In the genomic region with DNA sequence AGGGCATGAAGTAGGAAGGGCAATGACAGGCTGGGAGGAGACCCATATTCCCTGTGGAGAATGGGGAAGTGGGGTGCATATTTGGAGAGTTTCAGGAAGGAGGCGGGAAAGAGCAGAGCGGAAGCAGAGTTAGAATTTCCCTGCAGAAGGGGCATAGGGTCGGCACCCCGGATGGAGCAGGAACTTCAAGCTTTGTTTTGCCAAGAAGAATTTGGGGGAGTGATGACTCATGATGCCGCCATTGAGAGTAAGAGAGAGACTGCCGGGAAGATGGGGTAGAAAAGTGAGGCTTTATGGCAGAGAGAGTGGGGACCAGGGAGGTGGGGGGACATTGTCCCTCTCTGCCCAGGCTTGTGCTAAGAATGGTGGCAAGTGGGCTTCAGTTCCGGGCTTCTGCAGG, we compare ENCODE assay signal across 21 cellular contexts.
"Had no signal": no experiment of that assay in that cellular context is flagged by ENCODE, and none has a peak within 500 bp of the region (broad histone marks: within the 10 kb centered on the region; RNA-seq: fewer than 3 reads in every experiment).

No MANE protein-coding gene starts in this region.

- H3K36me3 Mint-ChIP-seq: activated naive CD4-positive, alpha-beta T cell treated with anti-CD3 and anti-CD28 coated beads, Interleukin-2, amount 50 U/mL, for 72 hours; natural killer cell treated with Interleukin-12 subunit alpha and Interleukin-12 subunit beta and Interleukin-15 and Interleukin-18, amount 100 ng/mL, for 72 hours; stimulated activated effector memory CD8-positive, alpha-beta T cell treated with anti-CD3 and anti-CD28 coated beads, Interleukin-12 subunit alpha, Interleukin-12 subunit beta, amount 100 ng/mL, for 72 hours had no signal

- DNase-seq: activated CD4-positive, alpha-beta T cell treated with anti-CD3 and anti-CD28 coated beads, Interleukin-2, amount 50 U/mL, for 4 hours; activated CD8-positive, alpha-beta memory T cell treated with anti-CD3 and anti-CD28 coated beads for 24 hours; activated CD8-positive, alpha-beta memory T cell treated with anti-CD3 and anti-CD28 coated beads, Interleukin-2, amount 50 U/mL, for 4 hours; activated T-cell treated with anti-CD3 and anti-CD28 coated beads, Interleukin-2, amount 50 U/mL, for 24 hours; effector CD4-positive, alpha-beta T cell; erythroblast; foreskin fibroblast; heart right ventricle; islet precursor cell; left colon; lower lobe of right lung; right lobe of liver; stimulated activated CD4-positive, alpha-beta T cell treated with anti-CD3 and anti-CD28 coated beads, Interleukin-1b, Interleukin-23, amount 100 ng/mL, for 48 hours; stimulated activated naive CD8-positive, alpha-beta T cell treated with anti-CD3 and anti-CD28 coated beads, Interleukin-15, amount 100 ng/mL, for 72 hours; T-helper 1 cell; upper lobe of left lung had no signal

- H3K9me3 Mint-ChIP-seq: activated naive CD4-positive, alpha-beta T cell treated with anti-CD3 and anti-CD28 coated beads, Interleukin-2, amount 50 U/mL, for 72 hours; activated T-cell treated with anti-CD3 and anti-CD28 coated beads, Interleukin-2, amount 50 U/mL, for 24 hours; activated T-helper 17 cell treated with anti-CD3 and anti-CD28 coated beads, Interleukin-2, amount 50 U/mL, for 72 hours; natural killer cell treated with Interleukin-12 subunit alpha and Interleukin-12 subunit beta and Interleukin-15 and Interleukin-18, amount 100 ng/mL, for 72 hours; stimulated activated effector memory CD8-positive, alpha-beta T cell treated with anti-CD3 and anti-CD28 coated beads, Interleukin-12 subunit alpha, Interleukin-12 subunit beta, amount 100 ng/mL, for 72 hours; stimulated activated naive CD8-positive, alpha-beta T cell treated with anti-CD3 and anti-CD28 coated beads, Interleukin-15, amount 100 ng/mL, for 72 hours had no signal

- H3K36me3 ChIP-seq: heart right ventricle, lower lobe of right lung, right lobe of liver, upper lobe of left lung had no signal

- H3K27me3 ChIP-seq: heart right ventricle, right lobe of liver, upper lobe of left lung had no signal

- H3K4me1 Mint-ChIP-seq: activated T-helper 17 cell treated with anti-CD3 and anti-CD28 coated beads, Interleukin-2, amount 50 U/mL, for 72 hours; stimulated activated effector memory CD8-positive, alpha-beta T cell treated with anti-CD3 and anti-CD28 coated beads, Interleukin-12 subunit alpha, Interleukin-12 subunit beta, amount 100 ng/mL, for 72 hours; stimulated activated naive CD8-positive, alpha-beta T cell treated with anti-CD3 and anti-CD28 coated beads, Interleukin-15, amount 100 ng/mL, for 72 hours had no signal

- H3K27me3 Mint-ChIP-seq: activated T-cell treated with anti-CD3 and anti-CD28 coated beads, Interleukin-2, amount 50 U/mL, for 24 hours; activated T-helper 17 cell treated with anti-CD3 and anti-CD28 coated beads, Interleukin-2, amount 50 U/mL, for 72 hours; stimulated activated naive CD8-positive, alpha-beta T cell treated with anti-CD3 and anti-CD28 coated beads, Interleukin-15, amount 100 ng/mL, for 72 hours had no signal

- H3K4me3 ChIP-seq: heart right ventricle, lower lobe of right lung, right lobe of liver, skin epidermis, upper lobe of left lung had no signal

- H3K4me1 ChIP-seq: right lobe of liver had no signal

- H3K27ac Mint-ChIP-seq: activated naive CD4-positive, alpha-beta T cell treated with anti-CD3 and anti-CD28 coated beads, Interleukin-2, amount 50 U/mL, for 72 hours; activated T-cell treated with anti-CD3 and anti-CD28 coated beads, Interleukin-2, amount 50 U/mL, for 24 hours; activated T-helper 17 cell treated with anti-CD3 and anti-CD28 coated beads, Interleukin-2, amount 50 U/mL, for 72 hours; natural killer cell treated with Interleukin-12 subunit alpha and Interleukin-12 subunit beta and Interleukin-15 and Interleukin-18, amount 100 ng/mL, for 72 hours; stimulated activated effector memory CD8-positive, alpha-beta T cell treated with anti-CD3 and anti-CD28 coated beads, Interleukin-12 subunit alpha, Interleukin-12 subunit beta, amount 100 ng/mL, for 72 hours had no signal

- ATAC-seq: activated naive CD4-positive, alpha-beta T cell treated with anti-CD3 and anti-CD28 coated beads, Interleukin-2, amount 50 U/mL, for 72 hours; activated T-helper 17 cell treated with anti-CD3 and anti-CD28 coated beads, Interleukin-2, amount 50 U/mL, for 72 hours; heart right ventricle; left colon; lower lobe of right lung; natural killer cell treated with Interleukin-12 subunit alpha and Interleukin-12 subunit beta and Interleukin-15 and Interleukin-18, amount 100 ng/mL, for 72 hours; right lobe of liver; stimulated activated effector memory CD8-positive, alpha-beta T cell treated with anti-CD3 and anti-CD28 coated beads, Interleukin-12 subunit alpha, Interleukin-12 subunit beta, amount 100 ng/mL, for 72 hours; stimulated activated naive CD8-positive, alpha-beta T cell treated with anti-CD3 and anti-CD28 coated beads, Interleukin-15, amount 100 ng/mL, for 72 hours had no signal

- H3K9me3 ChIP-seq: heart right ventricle, lower lobe of right lung, right lobe of liver, upper lobe of left lung had no signal

- H3K4me3 Mint-ChIP-seq: activated T-cell treated with anti-CD3 and anti-CD28 coated beads, Interleukin-2, amount 50 U/mL, for 24 hours; activated T-helper 17 cell treated with anti-CD3 and anti-CD28 coated beads, Interleukin-2, amount 50 U/mL, for 72 hours; natural killer cell treated with Interleukin-12 subunit alpha and Interleukin-12 subunit beta and Interleukin-15 and Interleukin-18, amount 100 ng/mL, for 72 hours; stimulated activated effector memory CD8-positive, alpha-beta T cell treated with anti-CD3 and anti-CD28 coated beads, Interleukin-12 subunit alpha, Interleukin-12 subunit beta, amount 100 ng/mL, for 72 hours; stimulated activated naive CD8-positive, alpha-beta T cell treated with anti-CD3 and anti-CD28 coated beads, Interleukin-15, amount 100 ng/mL, for 72 hours had no signal

- H3K27ac ChIP-seq: heart right ventricle, lower lobe of right lung, right lobe of liver, skin epidermis had no signal
